In genomic region chr13:41458939-41459753, GRCh38 we compare ENCODE assay signal across 8 cellular contexts. TPM values are rescaled to one million over a fixed set of nuclear protein-coding genes. Genes with fewer than 3 reads are reported as not detected.
A peak's percentile ranks its signal among the peaks of the same experiment; 100 is the strongest.
DNase-seq lines count a peak whose midpoint lies in the region; ATAC-seq and TF ChIP-seq lines count a peak whose summit lies in the region.

No MANE protein-coding gene starts in this region.

- intact Hi-C loops in Panc1 (cut with micrococcal nuclease; ENCODE audit: unreplicated experiment), result loop anchor here (5.0 kb wide), 1 partner anchor 193 kb away; no protein-coding TSS in a partner anchor
- intact Hi-C loops in left ventricle myocardium inferior (cut with micrococcal nuclease), result no loop called here

- H3K4me3 ChIP-seq in Panc1 (ENCODE audit: low read depth in 2 of 2, low read length in 2 of 2) (peak overlapping the region; percentile 51 to 59), left ventricle myocardium inferior (peak overlapping the region; percentile 72), skeletal muscle cell (ENCODE audit: low read depth, low read length) (peak overlapping the region; percentile 54)

- peak; percentile 8 for DNase-seq in NCI-H2227 (lab: John Stamatoyannopoulos, UW; ENCODE audit: unreplicated experiment)
- no peak for DNase-seq in NCI-H2227 treated with DMSO at 0.1 percent for 48 hours (lab: John Stamatoyannopoulos, UW)
- no peak for DNase-seq in Panc1 (ENCODE audit: low read depth, low spot score)
- peak; percentile 66 to 75 for DNase-seq in activated naive CD4-positive, alpha-beta T cell treated with anti-CD3 and anti-CD28 coated beads, Interleukin-2, amount 50 U/mL, for 72 hours (ENCODE audit: low spot score in 2 of 2)
- DNase-seq in left ventricle myocardium inferior, result peak; percentile 26
- DNase-seq in skeletal muscle cell (ENCODE audit: low read depth), result no peak
- DNase-seq in globus pallidus (ENCODE audit: low spot score), result no peak

- no TSS peak for BruUV-seq in Panc1 (replicated peaks; lab: Mats Ljungman, UMichigan)

- H3K27ac Mint-ChIP-seq in activated naive CD4-positive, alpha-beta T cell treated with anti-CD3 and anti-CD28 coated beads, Interleukin-2, amount 50 U/mL, for 72 hours, result peak overlapping the region; percentile 96 to 100

- H3K9me3 ChIP-seq in Panc1 (ENCODE audit: control insufficient read depth, insufficient read depth, low read depth, low read length), result no peaks in the 10 kb centered on the region
- no peaks in the 10 kb centered on the region for H3K9me3 ChIP-seq in left ventricle myocardium inferior (replicated peaks)

- H3K36me3 Mint-ChIP-seq in activated naive CD4-positive, alpha-beta T cell treated with anti-CD3 and anti-CD28 coated beads, Interleukin-2, amount 50 U/mL, for 72 hours, result peaks cover 35 to 52% of the 10 kb centered on the region in 2 donors

- H3K9me3 Mint-ChIP-seq in activated naive CD4-positive, alpha-beta T cell treated with anti-CD3 and anti-CD28 coated beads, Interleukin-2, amount 50 U/mL, for 72 hours, result no peaks in the 10 kb centered on the region

- no peak overlapping the region for H3K27ac ChIP-seq in Panc1 (ENCODE audit: low read length)
- H3K27ac ChIP-seq in left ventricle myocardium inferior (replicated peaks), result peak overlapping the region; percentile 79

- H3K27me3 ChIP-seq in Panc1 (ENCODE audit: control insufficient read depth, insufficient read depth, low read length) (no peaks in the 10 kb centered on the region), left ventricle myocardium inferior (ENCODE audit: low read depth) (peaks cover 57% of the 10 kb centered on the region)

- 0 out of 2 replicates have a peak, but pooled peaks have one; percentile 31 for ATAC-seq in Panc1
- peak in 1 of 2 donors; percentile 17 for ATAC-seq in activated naive CD4-positive, alpha-beta T cell treated with anti-CD3 and anti-CD28 coated beads, Interleukin-2, amount 50 U/mL, for 72 hours
- no peak for ATAC-seq in GM18909 (IDR thresholded peaks at IDR 0.05; ENCODE audit: poor library complexity, unreplicated experiment)

- POLR2A ChIA-PET in Panc1 (lab: Charles Lee), result no interaction called here

- H3K36me3 ChIP-seq in Panc1 (ENCODE audit: control insufficient read depth, insufficient read depth, low read length) (no peaks in the 10 kb centered on the region), left ventricle myocardium inferior (peaks cover 27% of the 10 kb centered on the region)

- peak; percentile 89 for TF ChIP-seq CTCF in Panc1 (IDR thresholded peaks at IDR 0.05)
- peak; percentile 66 for TF ChIP-seq CTCF in left ventricle myocardium inferior (IDR thresholded peaks at IDR 0.05; ENCODE audit: borderline replicate concordance)

- no peaks in the 10 kb centered on the region; the same call in 1 of the 2 replicates for H3K4me1 ChIP-seq in Panc1 (ENCODE audit: control insufficient read depth, insufficient read depth, low read length)
- peaks cover 47% of the 10 kb centered on the region for H3K4me1 ChIP-seq in left ventricle myocardium inferior

- in situ Hi-C loops in Panc1 (cut with HindIII; ENCODE audit: low pct_unique_long_range_greater_than_20kb, low sequenced_read_pairs), result no loop called here

- CTCF ChIA-PET in Panc1 (lab: Charles Lee), result interaction anchor here (0.7 to 1.7 kb wide), 3 partner anchors 47 to 193 kb away, joined by 3 to 8 read pairs (median 3); no protein-coding TSS in a partner anchor

RNA-seq across cellular contexts. Expression of gene RGCC, which starts 1.8 kb away (rescaled TPM):
- total RNA-seq in Panc1 (2021; ENCODE audit: unreplicated experiment) (6.7 TPM), left ventricle myocardium inferior (45.8 TPM)
- 8.5 TPM for polyA plus RNA-seq in Panc1 (2012; ENCODE audit: insufficient read length)
- 100 to 1,000 TPM in 1 of 2 donors, 10 to 100 TPM in 1; 76.0 to 216 TPM for total RNA-seq in activated naive CD4-positive, alpha-beta T cell treated with anti-CD3 and anti-CD28 coated beads, Interleukin-2, amount 50 U/mL, for 72 hours

Comparison
In these comparisons a context has a peak if more than half of its experiments do, and no peak if none do; other contexts are left out.
1. DNase-seq: peak in NCI-H2227 (single experiment), activated naive CD4-positive, alpha-beta T cell treated with anti-CD3 and anti-CD28 coated beads, Interleukin-2, amount 50 U/mL, for 72 hours (2 of 2) and left ventricle myocardium inferior (single experiment); none in NCI-H2227 treated with DMSO at 0.1 percent for 48 hours (single experiment), Panc1 (single experiment), skeletal muscle cell (single experiment) and globus pallidus (single experiment).
2. Peak in every context shown above with its lines, with median percentiles within 50 percentile points of each other: H3K4me3 ChIP-seq.